In the genomic region with DNA sequence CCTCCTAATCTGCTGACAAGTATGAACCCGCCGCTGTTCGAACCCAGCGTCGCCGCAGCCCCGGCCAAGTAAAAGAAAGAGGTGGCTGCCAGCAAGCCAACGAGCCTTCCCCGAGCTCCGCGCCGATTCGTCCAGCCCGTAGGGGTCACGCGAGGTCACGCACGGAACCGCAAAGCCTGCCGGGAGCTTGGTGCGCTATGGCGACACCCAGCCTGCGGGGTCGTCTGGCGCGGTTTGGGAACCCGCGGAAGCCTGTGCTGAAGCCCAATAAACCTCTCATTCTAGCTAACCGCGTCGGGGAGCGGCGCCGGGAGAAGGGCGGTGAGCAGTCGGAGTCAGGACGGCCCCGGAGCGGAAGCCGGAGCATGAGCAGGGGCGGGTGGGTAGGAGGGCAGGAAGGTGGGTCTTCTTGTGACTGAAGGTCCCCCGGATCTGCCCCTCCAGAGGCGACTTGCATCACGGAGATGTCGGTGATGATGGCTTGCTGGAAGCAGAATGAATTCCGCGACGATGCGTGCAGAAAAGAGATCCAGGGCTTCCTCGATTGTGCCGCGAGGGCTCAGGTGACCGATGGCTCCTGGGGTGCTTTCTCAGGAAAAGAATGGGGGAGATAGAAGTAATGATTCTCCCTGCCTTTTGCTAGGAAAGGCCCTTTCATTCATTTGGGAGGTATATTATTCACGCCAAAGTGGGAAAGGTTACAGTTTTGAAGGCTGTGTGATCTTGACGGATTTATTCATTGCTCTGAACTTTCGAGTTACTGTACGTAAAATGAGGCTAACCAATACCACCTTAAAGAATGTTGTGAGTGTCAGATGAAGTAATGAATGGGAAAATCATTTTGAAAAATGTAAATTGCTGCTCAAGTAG, we compare ENCODE assay signal across 8 cellular contexts. TPM values are rescaled to one million over a fixed set of nuclear protein-coding genes. Genes with fewer than 3 reads are reported as not detected.
DNase-seq lines count a peak whose midpoint lies in the region; ATAC-seq and TF ChIP-seq lines count a peak whose summit lies in the region.

Gene CHCHD1, plus strand, starts transcription at position 170 of the 870 bp plus-strand sequence. Its CDS starts 28 bp downstream, at position 198.

- peak; percentile 68 for ATAC-seq in HG03432 (IDR thresholded peaks at IDR 0.05; ENCODE audit: unreplicated experiment)

- peaks cover under 1 to 39% (median 35%) of the 10 kb centered on the region in 4 donors for H3K4me1 ChIP-seq in liver (ENCODE audit: control insufficient read depth in 4 of 4, insufficient read depth in 4 of 4, low read length in 3 of 4)

- DNase-seq in AG08395 (ENCODE audit: low spot score) (peak; percentile 91), NCI-H748 (lab: John Stamatoyannopoulos, UW; ENCODE audit: unreplicated experiment) (peak; percentile 84), dermis blood vessel endothelial cell (peak; percentile 94)
- DNase-seq in activated CD4-positive, alpha-beta T cell treated with anti-CD3 and anti-CD28 coated beads, Interleukin-2, amount 50 U/mL, for 4 hours: peak; percentile 88 to 90
- DNase-seq in stimulated activated CD4-positive, alpha-beta T cell treated with anti-CD3 and anti-CD28 coated beads, Interleukin-4, amount 100 ng/mL, for 1 hour: peak; percentile 94

- in situ Hi-C loops in GM18951 (cut with MboI; ENCODE audit: low sequenced_read_pairs, unreplicated experiment): no loop called here

- TF ChIP-seq POLR2A in GM18951 (IDR thresholded peaks at IDR 0.05; ENCODE audit: extremely low read depth, insufficient read depth, insufficient read length): peak; percentile 91

- H3K27ac ChIP-seq in liver (ENCODE audit: low read depth in 1 of 2, low read length in 2 of 2): peak within 1 kb of the TSS; percentile 91 to 96

- peak in 1 of 2 donors; percentile 51 for TF ChIP-seq RAD21 in liver (IDR thresholded peaks at IDR 0.05)

- H3K9ac ChIP-seq in liver (ENCODE audit: low read depth in 1 of 2, low read length in 2 of 2): peak within 1 kb of the TSS; percentile 88 to 89

- H3K9me3 ChIP-seq in liver (ENCODE audit: control insufficient read depth in 4 of 4, low read length in 3 of 4): no peaks in the 10 kb centered on the region

- no peaks in the 10 kb centered on the region for H3K27me3 ChIP-seq in liver (ENCODE audit: control insufficient read depth in 4 of 4, insufficient read depth in 4 of 4, low read length in 3 of 4)

- H3K36me3 ChIP-seq in liver (ENCODE audit: control insufficient read depth in 4 of 4, insufficient read depth in 3 of 4, low read depth in 1 of 4, low read length in 3 of 4): peaks cover 0 to 7% (median 3%) of the 10 kb centered on the region in 4 donors

- WGBS in liver: under 1% methylated on average over 57 of the region's 57 CpGs

- no peak for TF ChIP-seq CTCF in liver (IDR thresholded peaks at IDR 0.05; ENCODE audit: low read depth, low read length, missing input control)

- H3K4me3 ChIP-seq in liver (ENCODE audit: low read depth in 1 of 3, low read length in 3 of 3): peak within 1 kb of the TSS; percentile 68 to 97 (median 97)

TF ChIP-seq in liver, 16 proteins besides CTCF, POLR2A, EP300 and RAD21:
- TF ChIP-seq HNF4G (IDR thresholded peaks at IDR 0.05) (no peak), TAF1 (conservative IDR thresholded peaks at IDR 0.05) (no peak), EGR1 (IDR thresholded peaks at IDR 0.05; ENCODE audit: low read depth in 2 of 2) (no peak), MAX (IDR thresholded peaks at IDR 0.05) (peak; percentile 30), NR2F2 (IDR thresholded peaks at IDR 0.05) (peak; percentile 87), JUND (IDR thresholded peaks at IDR 0.05) (no peak), RXRA (IDR thresholded peaks at IDR 0.05) (peak; percentile 82 to 85), SP1 (IDR thresholded peaks at IDR 0.05) (peak; percentile 55), FOXA1 (IDR thresholded peaks at IDR 0.05) (no peak), GABPA (IDR thresholded peaks at IDR 0.05 in 1 of 2, conservative IDR thresholded peaks at IDR 0.05 in 1 of 2) (peak in 1 of 2 donors; percentile 82), HNF4A (conservative IDR thresholded peaks at IDR 0.05) (peak in 1 of 2 donors; percentile 37), YY1 (IDR thresholded peaks at IDR 0.05) (peak; percentile 94), FOXA2 (IDR thresholded peaks at IDR 0.05) (no peak)
- TF ChIP-seq, protein P1, sequence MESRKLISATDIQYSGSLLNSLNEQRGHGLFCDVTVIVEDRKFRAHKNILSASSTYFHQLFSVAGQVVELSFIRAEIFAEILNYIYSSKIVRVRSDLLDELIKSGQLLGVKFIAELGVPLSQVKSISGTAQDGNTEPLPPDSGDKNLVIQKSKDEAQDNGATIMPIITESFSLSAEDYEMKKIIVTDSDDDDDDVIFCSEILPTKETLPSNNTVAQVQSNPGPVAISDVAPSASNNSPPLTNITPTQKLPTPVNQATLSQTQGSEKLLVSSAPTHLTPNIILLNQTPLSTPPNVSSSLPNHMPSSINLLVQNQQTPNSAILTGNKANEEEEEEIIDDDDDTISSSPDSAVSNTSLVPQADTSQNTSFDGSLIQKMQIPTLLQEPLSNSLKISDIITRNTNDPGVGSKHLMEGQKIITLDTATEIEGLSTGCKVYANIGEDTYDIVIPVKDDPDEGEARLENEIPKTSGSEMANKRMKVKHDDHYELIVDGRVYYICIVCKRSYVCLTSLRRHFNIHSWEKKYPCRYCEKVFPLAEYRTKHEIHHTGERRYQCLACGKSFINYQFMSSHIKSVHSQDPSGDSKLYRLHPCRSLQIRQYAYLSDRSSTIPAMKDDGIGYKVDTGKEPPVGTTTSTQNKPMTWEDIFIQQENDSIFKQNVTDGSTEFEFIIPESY (IDR thresholded peaks at IDR 0.05): peak; percentile 48
- TF ChIP-seq, protein P2, sequence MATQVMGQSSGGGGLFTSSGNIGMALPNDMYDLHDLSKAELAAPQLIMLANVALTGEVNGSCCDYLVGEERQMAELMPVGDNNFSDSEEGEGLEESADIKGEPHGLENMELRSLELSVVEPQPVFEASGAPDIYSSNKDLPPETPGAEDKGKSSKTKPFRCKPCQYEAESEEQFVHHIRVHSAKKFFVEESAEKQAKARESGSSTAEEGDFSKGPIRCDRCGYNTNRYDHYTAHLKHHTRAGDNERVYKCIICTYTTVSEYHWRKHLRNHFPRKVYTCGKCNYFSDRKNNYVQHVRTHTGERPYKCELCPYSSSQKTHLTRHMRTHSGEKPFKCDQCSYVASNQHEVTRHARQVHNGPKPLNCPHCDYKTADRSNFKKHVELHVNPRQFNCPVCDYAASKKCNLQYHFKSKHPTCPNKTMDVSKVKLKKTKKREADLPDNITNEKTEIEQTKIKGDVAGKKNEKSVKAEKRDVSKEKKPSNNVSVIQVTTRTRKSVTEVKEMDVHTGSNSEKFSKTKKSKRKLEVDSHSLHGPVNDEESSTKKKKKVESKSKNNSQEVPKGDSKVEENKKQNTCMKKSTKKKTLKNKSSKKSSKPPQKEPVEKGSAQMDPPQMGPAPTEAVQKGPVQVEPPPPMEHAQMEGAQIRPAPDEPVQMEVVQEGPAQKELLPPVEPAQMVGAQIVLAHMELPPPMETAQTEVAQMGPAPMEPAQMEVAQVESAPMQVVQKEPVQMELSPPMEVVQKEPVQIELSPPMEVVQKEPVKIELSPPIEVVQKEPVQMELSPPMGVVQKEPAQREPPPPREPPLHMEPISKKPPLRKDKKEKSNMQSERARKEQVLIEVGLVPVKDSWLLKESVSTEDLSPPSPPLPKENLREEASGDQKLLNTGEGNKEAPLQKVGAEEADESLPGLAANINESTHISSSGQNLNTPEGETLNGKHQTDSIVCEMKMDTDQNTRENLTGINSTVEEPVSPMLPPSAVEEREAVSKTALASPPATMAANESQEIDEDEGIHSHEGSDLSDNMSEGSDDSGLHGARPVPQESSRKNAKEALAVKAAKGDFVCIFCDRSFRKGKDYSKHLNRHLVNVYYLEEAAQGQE (IDR thresholded peaks at IDR 0.05): peak; percentile 35
- TF ChIP-seq, protein P3, sequence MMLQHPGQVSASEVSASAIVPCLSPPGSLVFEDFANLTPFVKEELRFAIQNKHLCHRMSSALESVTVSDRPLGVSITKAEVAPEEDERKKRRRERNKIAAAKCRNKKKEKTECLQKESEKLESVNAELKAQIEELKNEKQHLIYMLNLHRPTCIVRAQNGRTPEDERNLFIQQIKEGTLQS (IDR thresholded peaks at IDR 0.05): no peak
TF ChIP-seq in liver: peak in this region for 9.

RNA-seq across cellular contexts. Expression of gene CHCHD1, which starts in this region (rescaled TPM):
- 18.2 and 19.4 TPM in 2 replicates for total RNA-seq in dermis blood vessel endothelial cell
- total RNA-seq in liver: 10 to 100 TPM in 1 of 2 donors, 1 to 10 TPM in 1; 7.6 to 13.7 TPM
- polyA plus RNA-seq in liver: 10 to 100 TPM; 32.5 to 47.4 TPM

Comparison
In these comparisons a context has a peak if more than half of its experiments do, and no peak if none do; other contexts are left out.
1. Peak in every context shown above with its lines: DNase-seq, ATAC-seq, H3K4me3 ChIP-seq and H3K27ac ChIP-seq.